In the genomic region with DNA sequence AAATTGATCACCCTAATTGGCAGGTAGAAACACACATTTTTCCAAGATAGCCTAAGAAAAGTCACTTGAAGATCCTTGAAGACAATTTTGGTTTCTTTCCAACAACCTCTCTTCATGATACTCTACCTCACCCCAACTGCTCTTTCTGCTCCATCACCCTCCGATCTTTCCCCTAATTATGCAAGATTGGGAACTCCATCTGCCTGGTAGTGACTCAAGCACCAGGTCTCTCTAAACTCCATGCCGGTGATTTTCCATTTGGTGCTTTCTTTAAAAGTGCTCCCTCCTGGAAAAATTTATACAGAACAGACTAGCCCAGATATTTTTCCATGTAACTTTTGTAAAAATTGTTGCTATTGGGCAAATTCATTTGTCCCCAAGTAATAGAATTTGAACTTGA, we compare ENCODE assay signal across 1 cellular context.
TF ChIP-seq lines count a peak whose summit lies in the region.

No MANE protein-coding gene starts in this region.

TF ChIP-seq in GM12878, 131 proteins besides CTCF, POLR2A, EP300 and RAD21 (continued from another document):
- TF ChIP-seq, protein P1, sequence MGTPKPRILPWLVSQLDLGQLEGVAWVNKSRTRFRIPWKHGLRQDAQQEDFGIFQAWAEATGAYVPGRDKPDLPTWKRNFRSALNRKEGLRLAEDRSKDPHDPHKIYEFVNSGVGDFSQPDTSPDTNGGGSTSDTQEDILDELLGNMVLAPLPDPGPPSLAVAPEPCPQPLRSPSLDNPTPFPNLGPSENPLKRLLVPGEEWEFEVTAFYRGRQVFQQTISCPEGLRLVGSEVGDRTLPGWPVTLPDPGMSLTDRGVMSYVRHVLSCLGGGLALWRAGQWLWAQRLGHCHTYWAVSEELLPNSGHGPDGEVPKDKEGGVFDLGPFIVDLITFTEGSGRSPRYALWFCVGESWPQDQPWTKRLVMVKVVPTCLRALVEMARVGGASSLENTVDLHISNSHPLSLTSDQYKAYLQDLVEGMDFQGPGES (IDR thresholded peaks at IDR 0.05), result no peak
- TF ChIP-seq ZZZ3 (IDR thresholded peaks at IDR 0.05; ENCODE audit: control insufficient read depth, insufficient read length, low read depth) (no peak), ZBED1 (IDR thresholded peaks at IDR 0.05; ENCODE audit: borderline replicate concordance) (no peak), POLR2AphosphoS2 (IDR thresholded peaks at IDR 0.05; ENCODE audit: low read depth, low read length) (no peak), NR2C1 (IDR thresholded peaks at IDR 0.05) (no peak), RAD51 (IDR thresholded peaks at IDR 0.05) (no peak)
